In the genomic region with DNA sequence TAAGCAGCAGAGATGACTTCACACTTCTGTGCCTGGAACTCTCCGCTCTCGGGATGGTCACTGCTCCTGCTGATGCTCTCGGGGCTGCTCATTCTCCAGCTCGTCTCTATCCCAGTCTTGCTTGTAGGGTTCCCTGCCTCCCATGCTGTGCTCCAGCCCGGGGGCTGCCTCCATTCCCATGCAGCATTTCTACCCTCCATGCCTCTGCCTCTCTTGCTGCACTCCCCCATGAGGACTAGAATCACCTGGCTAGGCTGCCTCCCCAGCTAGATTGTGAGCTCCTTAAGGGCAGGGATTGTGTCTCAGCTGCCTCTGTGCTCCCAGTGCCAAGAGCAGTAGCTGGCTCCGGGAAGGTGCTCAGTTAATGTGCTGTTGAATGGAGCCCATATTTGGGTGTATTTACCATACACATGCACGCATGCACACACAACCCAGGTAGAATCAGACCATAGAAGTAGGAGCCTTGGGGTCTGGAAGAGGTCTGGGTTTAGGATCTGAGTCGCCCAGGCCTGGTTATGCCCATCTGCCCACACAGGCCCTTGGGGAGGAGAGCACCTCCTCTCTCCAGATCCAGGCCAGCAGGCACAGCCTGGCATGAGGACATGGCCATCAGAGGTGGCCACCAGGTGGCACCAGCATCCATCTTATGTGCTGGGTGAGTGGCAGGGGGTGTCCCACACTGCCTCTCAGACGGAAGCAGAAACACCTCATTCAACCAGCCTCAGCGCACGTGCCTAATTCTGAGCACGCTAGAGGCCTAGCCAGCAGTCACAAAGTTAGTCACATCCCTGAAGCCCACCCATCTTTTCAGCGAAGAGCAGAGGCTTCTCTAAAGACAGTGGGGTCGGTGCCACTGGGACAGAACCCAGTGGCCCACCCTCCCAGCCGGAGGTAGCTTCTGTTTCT, we compare ENCODE assay signal across 8 cellular contexts. TPM values are rescaled to one million over a fixed set of nuclear protein-coding genes. Genes with fewer than 3 reads are reported as not detected.
DNase-seq lines count a peak whose midpoint lies in the region; ATAC-seq, FAIRE-seq and TF ChIP-seq lines count a peak whose summit lies in the region.

No MANE protein-coding gene starts in this region.

- 54 to 55% methylated on average over 15 of the region's 15 CpGs for WGBS in pancreas, 2 donors

- H3K9me3 ChIP-seq in pancreas, result no peaks in the 10 kb centered on the region

- peak; percentile 40 for DNase-seq in DMS53 treated with DMSO at 0.1 percent for 48 hours (lab: John Stamatoyannopoulos, UW; ENCODE audit: unreplicated experiment)
- DNase-seq in LNCaP clone FGC (ENCODE audit: low read depth), result peak; percentile 54
- peak; percentile 45 for DNase-seq in SHP77 treated with DMSO at 0.1 percent for 48 hours (lab: John Stamatoyannopoulos, UW)
- DNase-seq in activated gamma-delta T cell treated with Interleukin-2 at 50 U/mL for 16 hours, result peak; percentile 90
- peak; percentile 86 to 94 for DNase-seq in frontal cortex (ENCODE audit: low spot score in 2 of 2)
- peak; percentile 75 to 93 (median 88) for DNase-seq in pancreas
- DNase-seq in ureter (ENCODE audit: low spot score), result peak; percentile 87

- no peaks in the 10 kb centered on the region for H3K27me3 ChIP-seq in pancreas

- H3K4me3 ChIP-seq in LNCaP clone FGC (ENCODE audit: low read depth, low read length), result no peak overlapping the region
- H3K4me3 ChIP-seq in pancreas, result no peak overlapping the region

- intact Hi-C loops in pancreas (cut with DNase I), result no loop called here

- ATAC-seq in GM21825 (IDR thresholded peaks at IDR 0.05; ENCODE audit: unreplicated experiment) (peak; percentile 66), pancreas (peak; percentile 91 to 97 (median 93))

- FAIRE-seq in frontal cortex (lab: Jason Lieb, UNC) (no peak), pancreas (lab: Jason Lieb, UNC) (no peak)

- TF ChIP-seq CTCF in LNCaP clone FGC (IDR thresholded peaks at IDR 0.05; ENCODE audit: control insufficient read depth, extremely low read depth, insufficient read depth), result peak; percentile 98
- TF ChIP-seq CTCF in pancreas (IDR thresholded peaks at IDR 0.05), result peak; percentile 80 to 92 (median 88)

- H3K4me1 ChIP-seq in pancreas, result no peaks in the 10 kb centered on the region

- H3K36me3 ChIP-seq in pancreas, result no peaks in the 10 kb centered on the region

- H3K27ac ChIP-seq in pancreas, result no peak overlapping the region

RNA-seq across cellular contexts. Expression of a gene that starts 9.3 kb away (rescaled TPM):
- 30.6 TPM for total RNA-seq in frontal cortex
- 10 to 100 TPM; 15.1 to 24.1 (median 18.0) TPM for total RNA-seq in pancreas
- 10 to 100 TPM; 26.4 to 27.6 TPM for polyA plus RNA-seq in pancreas
- total RNA-seq in ureter, result 37.1 TPM

RNA-seq across cellular contexts. Expression of a gene that starts 11.6 kb away (rescaled TPM):
- total RNA-seq in frontal cortex (4.9 TPM), pancreas (10 to 100 TPM; 16.5 to 45.4 (median 21.5) TPM), ureter (44.6 TPM)
- 100 to 1,000 TPM; 120 to 176 TPM for polyA plus RNA-seq in pancreas

RNA-seq across cellular contexts. Expression of a gene that starts 12.8 kb away (rescaled TPM):
- total RNA-seq in frontal cortex, result 19.6 TPM
- 1 to 10 TPM; 1.0 to 5.8 (median 2.8) TPM for total RNA-seq in pancreas
- 1 to 10 TPM; 5.0 to 5.8 TPM for polyA plus RNA-seq in pancreas
- total RNA-seq in ureter, result 7.7 TPM

RNA-seq across cellular contexts. Expression of a gene that starts 13.3 kb away (rescaled TPM):
- 0.41 TPM for total RNA-seq in frontal cortex
- 1 to 10 TPM; 4.6 to 9.6 (median 6.5) TPM for total RNA-seq in pancreas
- 10 to 100 TPM in 1 of 2 donors, 1 to 10 TPM in 1; 3.9 to 10.6 TPM for polyA plus RNA-seq in pancreas
- 7.8 TPM for total RNA-seq in ureter

RNA-seq across cellular contexts. Expression of a gene that starts 42.6 kb away (rescaled TPM):
- 0.82 TPM for total RNA-seq in frontal cortex
- 1 to 10 TPM in 1 of 6 donors, under 1 TPM in 5; 0.20 to 1.9 (median 0.53) TPM for total RNA-seq in pancreas
- polyA plus RNA-seq in pancreas, result 1 to 10 TPM; 3.7 to 4.4 TPM
- total RNA-seq in ureter, result 23.3 TPM

Comparison
In these comparisons a context has a peak if more than half of its experiments do, and no peak if none do; other contexts are left out.
1. DNase-seq: peak in every context shown above with its lines; median percentile 90 in activated gamma-delta T cell treated with Interleukin-2 at 50 U/mL for 16 hours; 90 in frontal cortex; 88 in pancreas; 87 in ureter; 54 in LNCaP clone FGC; 45 in SHP77 treated with DMSO at 0.1 percent for 48 hours; 40 in DMS53 treated with DMSO at 0.1 percent for 48 hours.